ENCODE assay signal across 7 cellular contexts in the genomic region with DNA sequence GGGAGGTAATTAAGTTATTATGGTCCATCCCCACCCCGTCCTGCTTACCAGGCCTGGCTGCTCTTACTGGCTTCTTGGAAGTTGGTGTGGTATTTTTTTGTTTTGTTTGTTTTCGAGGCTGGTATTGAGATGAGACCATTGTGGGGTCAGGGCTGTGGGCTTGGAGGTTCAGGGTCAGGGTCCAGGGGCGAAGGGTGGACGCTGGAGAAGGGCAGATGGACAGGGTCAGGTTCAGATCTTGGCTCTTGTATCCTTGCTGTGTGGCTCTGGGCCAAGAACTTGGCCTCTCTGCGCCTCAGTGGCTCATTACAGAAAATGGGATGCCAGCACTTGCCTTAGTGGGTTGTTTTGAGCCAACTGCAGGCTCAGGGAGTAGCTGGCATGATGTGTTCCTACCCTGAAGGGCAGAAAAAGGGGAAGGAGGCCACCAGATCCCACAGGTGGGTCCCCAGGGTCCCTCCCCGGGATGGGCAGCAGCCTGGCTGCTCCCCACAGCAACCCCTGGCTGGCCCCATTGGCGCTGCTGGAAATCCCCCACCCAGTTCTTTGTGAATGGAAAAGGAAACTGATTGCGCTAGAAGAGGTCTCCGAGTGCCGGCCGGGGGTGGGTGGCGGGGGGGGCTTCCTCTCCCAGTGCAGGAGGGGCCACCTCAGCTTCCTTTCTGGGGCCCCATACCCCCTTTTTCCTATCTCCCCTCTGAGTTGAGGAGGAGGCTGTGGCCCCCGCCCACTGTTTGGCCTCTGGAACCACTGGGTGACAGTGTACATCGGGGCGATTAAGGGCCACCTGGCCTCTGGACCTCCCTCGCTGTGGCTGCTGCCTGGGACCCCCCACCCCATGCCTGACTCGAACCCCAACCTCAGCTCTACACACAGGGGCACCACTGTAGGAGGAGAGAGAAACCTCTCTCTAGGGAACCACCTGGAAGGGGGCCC. TPM values are rescaled to one million over a fixed set of nuclear protein-coding genes. Genes with fewer than 3 reads are reported as not detected.
DNase-seq lines count a peak whose midpoint lies in the region; ATAC-seq and TF ChIP-seq lines count a peak whose summit lies in the region.

No MANE protein-coding gene starts in this region.

- peaks cover 99% of the 10 kb centered on the region for H3K79me2 ChIP-seq in Loucy (ENCODE audit: insufficient read depth, low read length)

- H3K4me2 ChIP-seq in Loucy (ENCODE audit: low read depth, low read length, poor library complexity, severe bottlenecking): peak overlapping the region; percentile 89

- H3K9ac ChIP-seq in Loucy (ENCODE audit: low read depth, low read length, poor library complexity, severe bottlenecking): peak overlapping the region; percentile 47

- H3K36me3 ChIP-seq in Loucy (ENCODE audit: insufficient read depth, low read length) (peaks cover 9% of the 10 kb centered on the region; the same call in 1 of the 2 replicates), lower lobe of right lung (no peaks in the 10 kb centered on the region)

- peaks cover 58% of the 10 kb centered on the region for H4K20me1 ChIP-seq in Loucy (ENCODE audit: insufficient read depth, low read length, poor library complexity, severe bottlenecking)

- no peaks in the 10 kb centered on the region for H3K9me2 ChIP-seq in Loucy (replicated peaks; ENCODE audit: low read depth, low read length)

- no peak overlapping the region for H2AFZ ChIP-seq in Loucy (ENCODE audit: low read length)

- H3K4me1 ChIP-seq in Loucy (ENCODE audit: insufficient read depth, low read length, poor library complexity, severe bottlenecking) (peaks cover 86% of the 10 kb centered on the region), lower lobe of right lung (peaks cover 100% of the 10 kb centered on the region)

- TF ChIP-seq CTCF in Loucy (conservative IDR thresholded peaks at IDR 0.05; ENCODE audit: low read length) (no peak), lower lobe of right lung (IDR thresholded peaks at IDR 0.05) (no peak)

- H3K9me3 ChIP-seq in Loucy (ENCODE audit: insufficient read depth, low read depth, low read length) (no peaks in the 10 kb centered on the region), lower lobe of right lung (no peaks in the 10 kb centered on the region)

- peak overlapping the region; percentile 58 for H3K4me3 ChIP-seq in Loucy (ENCODE audit: low read length, poor library complexity, severe bottlenecking)
- peak overlapping the region; percentile 29 for H3K4me3 ChIP-seq in lower lobe of right lung

- no peaks in the 10 kb centered on the region for H3K27me3 ChIP-seq in Loucy (ENCODE audit: insufficient read depth, low read length, poor library complexity, severe bottlenecking)
- H3K27me3 ChIP-seq in lower lobe of right lung (ENCODE audit: low read depth): no peaks in the 10 kb centered on the region

- H3F3A ChIP-seq in Loucy (ENCODE audit: low read depth): peaks cover 7% of the 10 kb centered on the region

- intact Hi-C loops in lower lobe of right lung (cut with DNase I): no loop called here

- peak; percentile 70 for DNase-seq in activated T-helper 9 cell treated with anti-CD3 and anti-CD28 coated beads, Interleukin-2, amount 50 U/mL, for 16 hours (ENCODE audit: low read depth)
- no peak for DNase-seq in lower lobe of right lung
- peak in 2 of 49 donors; percentile 22 to 58 for DNase-seq in substantia nigra (lab: John Stamatoyannopoulos, UW)
- DNase-seq in NCI-H1436 treated with DMSO at 0.1 percent for 48 hours (lab: John Stamatoyannopoulos, UW): no peak

- peak overlapping the region; percentile 77 for H3K27ac ChIP-seq in lower lobe of right lung
- peak overlapping the region; percentile 55 for H3K27ac ChIP-seq in substantia nigra (ENCODE audit: low read depth, low read length, poor library complexity, severe bottlenecking)

- peak in 1 of 2 donors; percentile 10 for ATAC-seq in lower lobe of right lung
- no peak for ATAC-seq in HG03521 (IDR thresholded peaks at IDR 0.05; ENCODE audit: unreplicated experiment)
- ATAC-seq in HG03432 (IDR thresholded peaks at IDR 0.05; ENCODE audit: unreplicated experiment): no peak

RNA-seq across cellular contexts. Expression of a gene that starts 25.0 kb away (rescaled TPM):
- total RNA-seq in lower lobe of right lung: 49.5 TPM
